Comparison of ENCODE assay signal across 12 cellular contexts in genomic region chr3:126932188-126932931, GRCh38. TPM values are rescaled to one million over a fixed set of nuclear protein-coding genes. Genes with fewer than 3 reads are reported as not detected.
DNase-seq lines count a peak whose midpoint lies in the region; ATAC-seq and TF ChIP-seq lines count a peak whose summit lies in the region.
"Had no signal": no experiment of that assay in that cellular context is flagged by ENCODE, and none has a peak within 500 bp of the region (broad histone marks: within the 10 kb centered on the region; RNA-seq: fewer than 3 reads in every experiment).

No MANE protein-coding gene starts in this region.

- H3K4me2 ChIP-seq in fibroblast of lung (ENCODE audit: extremely low read depth, insufficient read depth, low read length): peak overlapping the region; percentile 38

- no peaks in the 10 kb centered on the region for H3K27me3 ChIP-seq in ACC112 (ENCODE audit: insufficient read depth, low read length)
- H3K27me3 ChIP-seq in fibroblast of lung (ENCODE audit: control insufficient read depth, insufficient read depth, low read length): no peaks in the 10 kb centered on the region

- H3K4me3 ChIP-seq in ACC112 (ENCODE audit: low read depth, low read length) (no peak overlapping the region), fibroblast of lung (replicated peaks in 1 of 4; ENCODE audit: control extremely low read depth in 1 of 4, insufficient read depth in 1 of 4, low read depth in 3 of 4, low read length in 4 of 4) (no peak overlapping the region)

- H3K4me1 ChIP-seq in ACC112 (ENCODE audit: control insufficient read depth, insufficient read depth, low read length, unreplicated experiment): peaks cover 31% of the 10 kb centered on the region
- H3K4me1 ChIP-seq in fibroblast of lung (ENCODE audit: control insufficient read depth, extremely low read depth, insufficient read depth, low read length): peaks cover 12% of the 10 kb centered on the region

- H3K36me3 ChIP-seq in ACC112 (ENCODE audit: insufficient read depth, low read length) (no peaks in the 10 kb centered on the region), fibroblast of lung (ENCODE audit: control insufficient read depth, insufficient read depth, low read length) (no peaks in the 10 kb centered on the region)

- H4K20me1 ChIP-seq in fibroblast of lung (ENCODE audit: control insufficient read depth, extremely low read depth, insufficient read depth, low read length): no peaks in the 10 kb centered on the region

- DNase-seq in RPMI7951 (ENCODE audit: low read depth): peak; percentile 91
- peak; percentile 25 to 75 for DNase-seq in fibroblast of lung (ENCODE audit: low read depth in 2 of 2)
- DNase-seq in omental fat pad (ENCODE audit: low spot score): no peak
- DNase-seq in stimulated activated CD4-positive, alpha-beta T cell treated with anti-CD3 and anti-CD28 coated beads, Interleukin-4, amount 100 ng/mL, for 4 hours: no peak
- no peak for DNase-seq in activated CD8-positive, alpha-beta memory T cell treated with anti-CD3 and anti-CD28 coated beads, Interleukin-2, amount 50 U/mL, for 4 hours
- no peak for DNase-seq in activated CD4-positive, alpha-beta T cell treated with anti-CD3 and anti-CD28 coated beads for 48 hours
- DNase-seq: anterior cingulate cortex, DMS79, kidney, NCI-H748 treated with DMSO at 0.1 percent for 48 hours had no signal

- ATAC-seq in omental fat pad (ENCODE audit: low FRiP score): peak; percentile 45
- no peak for ATAC-seq in GM21526 (IDR thresholded peaks at IDR 0.05; ENCODE audit: low FRiP score, unreplicated experiment)

- H3K27ac ChIP-seq in ACC112 (ENCODE audit: low read depth, low read length) (peak overlapping the region; percentile 6; the same call in 1 of the 2 replicates), fibroblast of lung (ENCODE audit: insufficient read depth, low read length) (no peak overlapping the region)

- H3K79me2 ChIP-seq in ACC112 (ENCODE audit: control insufficient read depth, insufficient read depth, low read length, unreplicated experiment) (no peaks in the 10 kb centered on the region), fibroblast of lung (ENCODE audit: control insufficient read depth, insufficient read depth, low read length) (no peaks in the 10 kb centered on the region)

- H2AFZ ChIP-seq in ACC112 (ENCODE audit: low read length, unreplicated experiment) (no peak overlapping the region), fibroblast of lung (ENCODE audit: low read length) (no peak overlapping the region)

- no peak overlapping the region for H3K9ac ChIP-seq in fibroblast of lung (ENCODE audit: insufficient read depth, low read length)

- H3K9me3 ChIP-seq in fibroblast of lung (ENCODE audit: control insufficient read depth, insufficient read depth, low read depth, low read length): no peaks in the 10 kb centered on the region

- no peak for TF ChIP-seq CTCF in fibroblast of lung (conservative IDR thresholded peaks at IDR 0.05 in 1 of 2, IDR thresholded peaks at IDR 0.05 in 1 of 2; ENCODE audit: low read depth in 1 of 2, low read length in 2 of 2)
- TF ChIP-seq CTCF in omental fat pad (IDR thresholded peaks at IDR 0.05): no peak

RNA-seq across cellular contexts. Expression of gene PLXNA1, which starts 50.6 kb away (rescaled TPM):
- 44.0 and 60.2 TPM in 2 replicates for total RNA-seq in RPMI7951 (2014; rRNA removed; shearing (Covaris generic))
- total RNA-seq in fibroblast of lung: 36.0 and 48.6 TPM in 2 replicates
- polyA plus RNA-seq in fibroblast of lung: 21.1 and 22.9 TPM in 2 replicates
- 30.2 and 38.0 TPM in 2 replicates for polyA plus RNA-seq in fibroblast of lung (2012)
- 98.1 and 107 TPM in 2 replicates for polyA minus RNA-seq in fibroblast of lung (ENCODE audit: low replicate concordance)
- 10 to 100 TPM; 21.7 to 56.4 (median 37.3) TPM for total RNA-seq in omental fat pad

Comparison
In these comparisons a context has a peak if more than half of its experiments do, and no peak if none do; other contexts are left out.
1. DNase-seq: peak in RPMI7951 (single experiment) and fibroblast of lung (2 of 2); none in omental fat pad (single experiment), stimulated activated CD4-positive, alpha-beta T cell treated with anti-CD3 and anti-CD28 coated beads, Interleukin-4, amount 100 ng/mL, for 4 hours (0 of 2), activated CD8-positive, alpha-beta memory T cell treated with anti-CD3 and anti-CD28 coated beads, Interleukin-2, amount 50 U/mL, for 4 hours (single experiment) and activated CD4-positive, alpha-beta T cell treated with anti-CD3 and anti-CD28 coated beads for 48 hours (single experiment).